1 cellular context compared by ENCODE assay signal in the genomic region with DNA sequence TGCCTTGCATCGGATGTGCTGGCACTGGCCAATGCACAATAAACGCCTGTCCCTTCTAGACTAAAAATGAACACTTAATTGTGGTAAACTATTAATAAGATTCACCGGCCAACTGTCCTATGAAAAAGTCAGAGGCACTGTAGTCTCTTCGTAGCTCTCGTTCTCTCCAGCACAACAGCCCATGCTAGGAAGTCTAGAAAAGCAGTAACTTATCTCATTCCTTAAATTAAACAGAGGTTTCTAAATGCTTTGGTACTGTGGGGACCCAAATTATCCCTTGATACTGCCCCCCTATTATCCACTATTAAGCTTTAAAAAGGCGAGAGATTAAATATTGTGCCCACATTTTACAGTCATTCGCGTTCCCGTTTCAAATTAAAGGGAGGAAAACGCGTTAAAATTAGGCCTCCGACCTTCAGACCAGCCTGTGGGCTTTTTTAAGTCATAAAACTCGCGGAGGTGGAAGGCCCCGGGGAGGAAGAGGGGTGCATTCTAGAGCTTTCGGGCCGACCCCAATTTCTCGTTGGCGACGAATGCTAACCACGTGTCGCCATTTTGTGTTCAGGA.
TF ChIP-seq lines count a peak whose summit lies in the region.

No MANE protein-coding gene starts in this region.

TF ChIP-seq in HepG2, 621 proteins besides CTCF, POLR2A, EP300 and RAD21 (continued from another document and continues in another):
- TF ChIP-seq DNMT1 (CRISPR knock-in tag; IDR thresholded peaks at IDR 0.05) (no peak), ZNF317 (CRISPR knock-in tag; IDR thresholded peaks at IDR 0.05) (peak; percentile 42; the same call in 1 of the 2 replicates), NCOA5 (CRISPR knock-in tag; IDR thresholded peaks at IDR 0.05) (no peak), MIER3 (CRISPR knock-in tag; IDR thresholded peaks at IDR 0.05; ENCODE audit: borderline replicate concordance) (no peak), ZFY (CRISPR knock-in tag; IDR thresholded peaks at IDR 0.05) (no peak), AKAP8 (CRISPR knock-in tag; IDR thresholded peaks at IDR 0.05) (no peak), ZNF251 (CRISPR knock-in tag; IDR thresholded peaks at IDR 0.05) (no peak), ZNF383 (CRISPR knock-in tag; IDR thresholded peaks at IDR 0.05; ENCODE audit: borderline replicate concordance) (no peak), HNF4A (CRISPR knock-in tag; IDR thresholded peaks at IDR 0.05) (no peak), PRMT3 (CRISPR knock-in tag; IDR thresholded peaks at IDR 0.05; ENCODE audit: borderline replicate concordance, low read depth) (no peak), MIER2 (CRISPR knock-in tag; IDR thresholded peaks at IDR 0.05) (no peak), SIN3B (IDR thresholded peaks at IDR 0.05; ENCODE audit: low read length) (no peak), KLF9 (CRISPR knock-in tag; IDR thresholded peaks at IDR 0.05; ENCODE audit: low read depth) (0 out of 2 replicates have a peak, but pooled peaks have one; percentile 23), MZF1 (CRISPR knock-in tag; IDR thresholded peaks at IDR 0.05; ENCODE audit: borderline replicate concordance) (no peak), GTF3A (CRISPR knock-in tag; conservative IDR thresholded peaks at IDR 0.05) (no peak; the same call in 1 of the 2 replicates), NBN (conservative IDR thresholded peaks at IDR 0.05) (no peak), NFKB2 (CRISPR knock-in tag; IDR thresholded peaks at IDR 0.05; ENCODE audit: borderline replicate concordance) (no peak), SOX13 (IDR thresholded peaks at IDR 0.05) (no peak; the same call in 1 of the 2 replicates), SOX13 (CRISPR knock-in tag; conservative IDR thresholded peaks at IDR 0.05 in 1 of 2, IDR thresholded peaks at IDR 0.05 in 1 of 2) (no peak), FOSL1 (CRISPR knock-in tag; IDR thresholded peaks at IDR 0.05; ENCODE audit: borderline replicate concordance) (no peak), ZNF337 (CRISPR knock-in tag; IDR thresholded peaks at IDR 0.05; ENCODE audit: borderline replicate concordance, low read depth) (no peak), CENPT (CRISPR knock-in tag; IDR thresholded peaks at IDR 0.05; ENCODE audit: low read depth) (no peak), TBX2 (CRISPR knock-in tag; IDR thresholded peaks at IDR 0.05; ENCODE audit: borderline replicate concordance) (no peak), SIN3A (IDR thresholded peaks at IDR 0.05; ENCODE audit: borderline replicate concordance, low read depth, low read length) (no peak), ZNF234 (CRISPR knock-in tag; conservative IDR thresholded peaks at IDR 0.05) (no peak), SMYD3 (CRISPR knock-in tag; IDR thresholded peaks at IDR 0.05) (no peak), POLR2AphosphoS5 (IDR thresholded peaks at IDR 0.05; ENCODE audit: low read depth, low read length) (no peak; the same call in 1 of the 2 replicates), TGIF2 (CRISPR knock-in tag; IDR thresholded peaks at IDR 0.05) (0 out of 2 replicates have a peak, but pooled peaks have one; percentile 55), ZNF253 (CRISPR knock-in tag; IDR thresholded peaks at IDR 0.05; ENCODE audit: borderline replicate concordance) (no peak), RFXAP (CRISPR knock-in tag; IDR thresholded peaks at IDR 0.05; ENCODE audit: borderline replicate concordance) (no peak), PCBP1 (IDR thresholded peaks at IDR 0.05; ENCODE audit: borderline replicate concordance, low read depth, low read length) (no peak), SP4 (CRISPR knock-in tag; IDR thresholded peaks at IDR 0.05) (no peak), TBP (CRISPR knock-in tag; IDR thresholded peaks at IDR 0.05) (no peak), ZNF101 (CRISPR knock-in tag; IDR thresholded peaks at IDR 0.05; ENCODE audit: borderline replicate concordance, low read depth) (no peak), JARID2 (CRISPR knock-in tag; IDR thresholded peaks at IDR 0.05; ENCODE audit: insufficient replicate concordance) (no peak), TCF7L2 (IDR thresholded peaks at IDR 0.05; ENCODE audit: low read depth, low read length) (no peak), ZNF124 (CRISPR knock-in tag; IDR thresholded peaks at IDR 0.05) (no peak), MAFK (conservative IDR thresholded peaks at IDR 0.05 in 1 of 2, IDR thresholded peaks at IDR 0.05 in 1 of 2; ENCODE audit: low read length in 2 of 2) (no peak), NFE2 (CRISPR knock-in tag; IDR thresholded peaks at IDR 0.05) (no peak)
- TF ChIP-seq, protein P1, sequence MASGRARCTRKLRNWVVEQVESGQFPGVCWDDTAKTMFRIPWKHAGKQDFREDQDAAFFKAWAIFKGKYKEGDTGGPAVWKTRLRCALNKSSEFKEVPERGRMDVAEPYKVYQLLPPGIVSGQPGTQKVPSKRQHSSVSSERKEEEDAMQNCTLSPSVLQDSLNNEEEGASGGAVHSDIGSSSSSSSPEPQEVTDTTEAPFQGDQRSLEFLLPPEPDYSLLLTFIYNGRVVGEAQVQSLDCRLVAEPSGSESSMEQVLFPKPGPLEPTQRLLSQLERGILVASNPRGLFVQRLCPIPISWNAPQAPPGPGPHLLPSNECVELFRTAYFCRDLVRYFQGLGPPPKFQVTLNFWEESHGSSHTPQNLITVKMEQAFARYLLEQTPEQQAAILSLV (CRISPR knock-in tag; IDR thresholded peaks at IDR 0.05; ENCODE audit: borderline replicate concordance) = no peak
- TF ChIP-seq, protein P2, sequence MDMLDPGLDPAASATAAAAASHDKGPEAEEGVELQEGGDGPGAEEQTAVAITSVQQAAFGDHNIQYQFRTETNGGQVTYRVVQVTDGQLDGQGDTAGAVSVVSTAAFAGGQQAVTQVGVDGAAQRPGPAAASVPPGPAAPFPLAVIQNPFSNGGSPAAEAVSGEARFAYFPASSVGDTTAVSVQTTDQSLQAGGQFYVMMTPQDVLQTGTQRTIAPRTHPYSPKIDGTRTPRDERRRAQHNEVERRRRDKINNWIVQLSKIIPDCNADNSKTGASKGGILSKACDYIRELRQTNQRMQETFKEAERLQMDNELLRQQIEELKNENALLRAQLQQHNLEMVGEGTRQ (IDR thresholded peaks at IDR 0.05; ENCODE audit: low read depth, low read length) = no peak
- TF ChIP-seq, protein P2 (CRISPR knock-in tag; IDR thresholded peaks at IDR 0.05; ENCODE audit: borderline replicate concordance) = 0 out of 2 replicates have a peak, but pooled peaks have one; percentile 49
- TF ChIP-seq, protein P3, sequence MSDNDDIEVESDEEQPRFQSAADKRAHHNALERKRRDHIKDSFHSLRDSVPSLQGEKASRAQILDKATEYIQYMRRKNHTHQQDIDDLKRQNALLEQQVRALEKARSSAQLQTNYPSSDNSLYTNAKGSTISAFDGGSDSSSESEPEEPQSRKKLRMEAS (IDR thresholded peaks at IDR 0.05) = peak; percentile 92; the same call in 1 of the 2 replicates
- TF ChIP-seq, protein P4, sequence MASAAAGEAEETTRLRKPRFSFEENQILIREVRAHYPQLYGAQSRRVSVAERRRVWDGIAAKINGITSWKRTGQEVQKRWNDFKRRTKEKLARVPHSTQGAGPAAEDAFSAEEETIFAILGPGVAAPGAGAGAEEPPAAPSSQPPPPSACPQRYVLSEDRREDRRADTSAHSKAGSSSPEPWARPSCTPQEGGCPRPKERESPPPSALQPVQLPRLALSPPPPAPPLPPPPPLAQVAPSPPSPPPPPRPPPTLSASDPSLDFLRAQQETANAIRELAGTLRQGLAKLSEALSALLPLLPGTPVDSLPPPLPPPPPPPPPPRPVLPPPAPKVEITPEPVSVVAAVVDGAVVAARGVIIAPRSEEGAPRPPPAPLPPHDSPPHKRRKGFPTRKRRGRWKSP (CRISPR knock-in tag; IDR thresholded peaks at IDR 0.05) = no peak
- TF ChIP-seq, protein P5, sequence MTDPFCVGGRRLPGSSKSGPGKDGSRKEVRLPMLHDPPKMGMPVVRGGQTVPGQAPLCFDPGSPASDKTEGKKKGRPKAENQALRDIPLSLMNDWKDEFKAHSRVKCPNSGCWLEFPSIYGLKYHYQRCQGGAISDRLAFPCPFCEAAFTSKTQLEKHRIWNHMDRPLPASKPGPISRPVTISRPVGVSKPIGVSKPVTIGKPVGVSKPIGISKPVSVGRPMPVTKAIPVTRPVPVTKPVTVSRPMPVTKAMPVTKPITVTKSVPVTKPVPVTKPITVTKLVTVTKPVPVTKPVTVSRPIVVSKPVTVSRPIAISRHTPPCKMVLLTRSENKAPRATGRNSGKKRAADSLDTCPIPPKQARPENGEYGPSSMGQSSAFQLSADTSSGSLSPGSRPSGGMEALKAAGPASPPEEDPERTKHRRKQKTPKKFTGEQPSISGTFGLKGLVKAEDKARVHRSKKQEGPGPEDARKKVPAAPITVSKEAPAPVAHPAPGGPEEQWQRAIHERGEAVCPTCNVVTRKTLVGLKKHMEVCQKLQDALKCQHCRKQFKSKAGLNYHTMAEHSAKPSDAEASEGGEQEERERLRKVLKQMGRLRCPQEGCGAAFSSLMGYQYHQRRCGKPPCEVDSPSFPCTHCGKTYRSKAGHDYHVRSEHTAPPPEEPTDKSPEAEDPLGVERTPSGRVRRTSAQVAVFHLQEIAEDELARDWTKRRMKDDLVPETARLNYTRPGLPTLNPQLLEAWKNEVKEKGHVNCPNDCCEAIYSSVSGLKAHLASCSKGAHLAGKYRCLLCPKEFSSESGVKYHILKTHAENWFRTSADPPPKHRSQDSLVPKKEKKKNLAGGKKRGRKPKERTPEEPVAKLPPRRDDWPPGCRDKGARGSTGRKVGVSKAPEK (CRISPR knock-in tag; IDR thresholded peaks at IDR 0.05; ENCODE audit: borderline replicate concordance) = no peak
- TF ChIP-seq, protein P6, sequence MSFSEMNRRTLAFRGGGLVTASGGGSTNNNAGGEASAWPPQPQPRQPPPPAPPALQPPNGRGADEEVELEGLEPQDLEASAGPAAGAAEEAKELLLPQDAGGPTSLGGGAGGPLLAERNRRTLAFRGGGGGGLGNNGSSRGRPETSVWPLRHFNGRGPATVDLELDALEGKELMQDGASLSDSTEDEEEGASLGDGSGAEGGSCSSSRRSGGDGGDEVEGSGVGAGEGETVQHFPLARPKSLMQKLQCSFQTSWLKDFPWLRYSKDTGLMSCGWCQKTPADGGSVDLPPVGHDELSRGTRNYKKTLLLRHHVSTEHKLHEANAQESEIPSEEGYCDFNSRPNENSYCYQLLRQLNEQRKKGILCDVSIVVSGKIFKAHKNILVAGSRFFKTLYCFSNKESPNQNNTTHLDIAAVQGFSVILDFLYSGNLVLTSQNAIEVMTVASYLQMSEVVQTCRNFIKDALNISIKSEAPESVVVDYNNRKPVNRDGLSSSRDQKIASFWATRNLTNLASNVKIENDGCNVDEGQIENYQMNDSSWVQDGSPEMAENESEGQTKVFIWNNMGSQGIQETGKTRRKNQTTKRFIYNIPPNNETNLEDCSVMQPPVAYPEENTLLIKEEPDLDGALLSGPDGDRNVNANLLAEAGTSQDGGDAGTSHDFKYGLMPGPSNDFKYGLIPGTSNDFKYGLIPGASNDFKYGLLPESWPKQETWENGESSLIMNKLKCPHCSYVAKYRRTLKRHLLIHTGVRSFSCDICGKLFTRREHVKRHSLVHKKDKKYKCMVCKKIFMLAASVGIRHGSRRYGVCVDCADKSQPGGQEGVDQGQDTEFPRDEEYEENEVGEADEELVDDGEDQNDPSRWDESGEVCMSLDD (CRISPR knock-in tag; IDR thresholded peaks at IDR 0.05; ENCODE audit: borderline replicate concordance) = 0 out of 2 replicates have a peak, but pooled peaks have one; percentile 66
- TF ChIP-seq, protein P7, sequence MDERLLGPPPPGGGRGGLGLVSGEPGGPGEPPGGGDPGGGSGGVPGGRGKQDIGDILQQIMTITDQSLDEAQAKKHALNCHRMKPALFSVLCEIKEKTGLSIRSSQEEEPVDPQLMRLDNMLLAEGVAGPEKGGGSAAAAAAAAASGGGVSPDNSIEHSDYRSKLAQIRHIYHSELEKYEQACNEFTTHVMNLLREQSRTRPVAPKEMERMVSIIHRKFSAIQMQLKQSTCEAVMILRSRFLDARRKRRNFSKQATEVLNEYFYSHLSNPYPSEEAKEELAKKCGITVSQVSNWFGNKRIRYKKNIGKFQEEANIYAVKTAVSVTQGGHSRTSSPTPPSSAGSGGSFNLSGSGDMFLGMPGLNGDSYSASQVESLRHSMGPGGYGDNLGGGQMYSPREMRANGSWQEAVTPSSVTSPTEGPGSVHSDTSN (CRISPR knock-in tag; IDR thresholded peaks at IDR 0.05) = no peak
- TF ChIP-seq, protein P8, sequence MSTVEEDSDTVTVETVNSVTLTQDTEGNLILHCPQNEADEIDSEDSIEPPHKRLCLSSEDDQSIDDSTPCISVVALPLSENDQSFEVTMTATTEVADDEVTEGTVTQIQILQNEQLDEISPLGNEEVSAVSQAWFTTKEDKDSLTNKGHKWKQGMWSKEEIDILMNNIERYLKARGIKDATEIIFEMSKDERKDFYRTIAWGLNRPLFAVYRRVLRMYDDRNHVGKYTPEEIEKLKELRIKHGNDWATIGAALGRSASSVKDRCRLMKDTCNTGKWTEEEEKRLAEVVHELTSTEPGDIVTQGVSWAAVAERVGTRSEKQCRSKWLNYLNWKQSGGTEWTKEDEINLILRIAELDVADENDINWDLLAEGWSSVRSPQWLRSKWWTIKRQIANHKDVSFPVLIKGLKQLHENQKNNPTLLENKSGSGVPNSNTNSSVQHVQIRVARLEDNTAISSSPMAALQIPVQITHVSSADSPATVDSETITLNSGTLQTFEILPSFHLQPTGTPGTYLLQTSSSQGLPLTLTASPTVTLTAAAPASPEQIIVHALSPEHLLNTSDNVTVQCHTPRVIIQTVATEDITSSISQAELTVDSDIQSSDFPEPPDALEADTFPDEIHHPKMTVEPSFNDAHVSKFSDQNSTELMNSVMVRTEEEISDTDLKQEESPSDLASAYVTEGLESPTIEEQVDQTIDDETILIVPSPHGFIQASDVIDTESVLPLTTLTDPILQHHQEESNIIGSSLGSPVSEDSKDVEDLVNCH (CRISPR knock-in tag; IDR thresholded peaks at IDR 0.05) = no peak
- TF ChIP-seq, protein P9, sequence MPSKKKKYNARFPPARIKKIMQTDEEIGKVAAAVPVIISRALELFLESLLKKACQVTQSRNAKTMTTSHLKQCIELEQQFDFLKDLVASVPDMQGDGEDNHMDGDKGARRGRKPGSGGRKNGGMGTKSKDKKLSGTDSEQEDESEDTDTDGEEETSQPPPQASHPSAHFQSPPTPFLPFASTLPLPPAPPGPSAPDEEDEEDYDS (CRISPR knock-in tag; IDR thresholded peaks at IDR 0.05) = no peak
- TF ChIP-seq, protein P10, sequence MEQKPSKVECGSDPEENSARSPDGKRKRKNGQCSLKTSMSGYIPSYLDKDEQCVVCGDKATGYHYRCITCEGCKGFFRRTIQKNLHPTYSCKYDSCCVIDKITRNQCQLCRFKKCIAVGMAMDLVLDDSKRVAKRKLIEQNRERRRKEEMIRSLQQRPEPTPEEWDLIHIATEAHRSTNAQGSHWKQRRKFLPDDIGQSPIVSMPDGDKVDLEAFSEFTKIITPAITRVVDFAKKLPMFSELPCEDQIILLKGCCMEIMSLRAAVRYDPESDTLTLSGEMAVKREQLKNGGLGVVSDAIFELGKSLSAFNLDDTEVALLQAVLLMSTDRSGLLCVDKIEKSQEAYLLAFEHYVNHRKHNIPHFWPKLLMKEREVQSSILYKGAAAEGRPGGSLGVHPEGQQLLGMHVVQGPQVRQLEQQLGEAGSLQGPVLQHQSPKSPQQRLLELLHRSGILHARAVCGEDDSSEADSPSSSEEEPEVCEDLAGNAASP (CRISPR knock-in tag; IDR thresholded peaks at IDR 0.05; ENCODE audit: borderline replicate concordance) = 0 out of 2 replicates have a peak, but pooled peaks have one; percentile 8
